In the genomic region with DNA sequence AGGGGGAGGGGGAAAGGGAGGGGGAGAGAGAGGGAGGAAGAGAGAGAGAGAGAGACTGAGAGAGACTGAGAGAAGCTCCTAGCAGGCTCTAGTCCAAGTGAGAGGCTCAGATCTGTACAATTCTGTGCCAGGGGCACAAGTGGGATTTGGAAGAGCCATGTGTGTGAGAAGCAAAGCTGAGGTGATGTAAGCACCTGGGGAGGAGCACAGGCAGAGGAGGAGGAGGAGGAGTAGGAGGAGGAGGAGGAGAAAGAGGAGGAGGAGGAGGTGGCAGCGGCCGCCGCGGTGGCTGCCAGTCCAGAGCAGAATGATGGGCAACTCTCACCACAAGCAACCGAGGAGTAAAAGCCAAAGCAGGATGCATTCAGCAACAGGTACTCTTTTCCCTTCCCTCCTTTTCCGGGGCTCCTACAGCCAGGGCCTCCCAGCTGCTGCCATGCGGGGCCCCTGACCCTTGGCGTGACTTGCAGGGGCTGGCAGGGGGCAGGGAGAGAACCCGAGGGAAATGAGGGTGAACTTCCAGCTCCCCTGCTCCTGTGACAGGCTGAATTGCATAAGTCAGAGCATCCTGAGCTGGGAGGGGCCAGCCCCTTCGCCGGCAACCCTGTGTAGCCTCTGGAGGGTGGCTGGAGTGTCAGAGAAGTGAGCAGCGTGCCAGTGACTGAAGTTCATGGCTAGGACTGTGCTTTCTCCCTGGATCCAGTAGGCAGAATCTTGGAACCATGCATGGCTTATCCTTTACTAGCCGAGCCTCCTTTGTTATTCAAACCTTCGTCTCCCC, we compare ENCODE assay signal across 14 cellular contexts.
DNase-seq lines count a peak whose midpoint lies in the region; ATAC-seq and TF ChIP-seq lines count a peak whose summit lies in the region.
"Had no signal": no experiment of that assay in that cellular context is flagged by ENCODE, and none has a peak within 500 bp of the region (broad histone marks: within the 10 kb centered on the region; RNA-seq: fewer than 3 reads in every experiment).

No MANE protein-coding gene starts in this region.

- DNase-seq in A673 (ENCODE audit: low spot score) (no peak), cerebellar cortex (ENCODE audit: low spot score) (peak; percentile 56), NCI-H2081 treated with DMSO at 0.1 percent for 48 hours (lab: John Stamatoyannopoulos, UW) (no peak), body of pancreas (no peak)
- no peak for DNase-seq in natural killer cell treated with Interleukin-12 subunit alpha and Interleukin-12 subunit beta and Interleukin-15 and Interleukin-18, amount 100 ng/mL, for 72 hours (ENCODE audit: low spot score)
- no peak for DNase-seq in activated T-helper 1 cell treated with anti-CD3 and anti-CD28 coated beads, Interleukin-12 subunit alpha, Interleukin-12 subunit beta, Interleukin-2, Interleukin-4 antibody, amounts not matched to agents 30 ng/mL and 10 ng/mL and 1 ng/mL, durations not matched to agents 14 hours and 24 hours and 36 hours (ENCODE audit: low spot score)
- DNase-seq: GDM1, kidney, NCI-H510A had no signal

- 7 to 13% methylated on average over 6 to 9 of the region's 14 CpGs for WGBS in body of pancreas, 2 donors

- peaks cover 17 to 58% of the 10 kb centered on the region in 2 donors for H3K27me3 Mint-ChIP-seq in natural killer cell treated with Interleukin-12 subunit alpha and Interleukin-12 subunit beta and Interleukin-15 and Interleukin-18, amount 100 ng/mL, for 72 hours
- H3K27me3 Mint-ChIP-seq in activated T-helper 1 cell treated with anti-CD3 and anti-CD28 coated beads, Interleukin-12 subunit alpha, Interleukin-12 subunit beta, Interleukin-2, Interleukin-4 antibody, amounts not matched to agents 30 ng/mL and 10 ng/mL and 1 ng/mL, durations not matched to agents 14 hours and 24 hours and 36 hours (ENCODE audit: insufficient read depth): peaks cover 51% of the 10 kb centered on the region

- peak overlapping the region; percentile 43 for H3K4me3 Mint-ChIP-seq in natural killer cell treated with Interleukin-12 subunit alpha and Interleukin-12 subunit beta and Interleukin-15 and Interleukin-18, amount 100 ng/mL, for 72 hours
- no peak overlapping the region for H3K4me3 Mint-ChIP-seq in activated T-helper 1 cell treated with anti-CD3 and anti-CD28 coated beads, Interleukin-12 subunit alpha, Interleukin-12 subunit beta, Interleukin-2, Interleukin-4 antibody, amounts not matched to agents 30 ng/mL and 10 ng/mL and 1 ng/mL, durations not matched to agents 14 hours and 24 hours and 36 hours
- H3K4me3 Mint-ChIP-seq: B cell had no signal

- H3K4me1 ChIP-seq in A673 (ENCODE audit: insufficient read depth, low read length, poor library complexity, severe bottlenecking) (no peaks in the 10 kb centered on the region), HUES6 (ENCODE audit: control insufficient read depth, insufficient read depth, low read length) (peaks cover 26% of the 10 kb centered on the region), body of pancreas (peaks cover 14% of the 10 kb centered on the region)

- POLR2A ChIA-PET in A673 (lab: Charles Lee; ENCODE audit: low non-redundant PET): no interaction called here

- no TSS peak for BruUV-seq in A673 (replicated peaks; lab: Mats Ljungman, UMichigan)

- ATAC-seq in natural killer cell treated with Interleukin-12 subunit alpha and Interleukin-12 subunit beta and Interleukin-15 and Interleukin-18, amount 100 ng/mL, for 72 hours: no peak
- ATAC-seq in HG03095 (IDR thresholded peaks at IDR 0.05; ENCODE audit: unreplicated experiment) (no peak), body of pancreas (no peak)

- H3K27me3 ChIP-seq in A673 (replicated peaks; ENCODE audit: insufficient read depth, low read depth, low read length, poor library complexity): peaks cover 14% of the 10 kb centered on the region
- H3K27me3 ChIP-seq in HUES6 (ENCODE audit: control insufficient read depth, insufficient read depth, low read length): peaks cover 13% of the 10 kb centered on the region; the same call in 1 of the 2 replicates
- H3K27me3 ChIP-seq in body of pancreas: no peaks in the 10 kb centered on the region
- H3K27me3 ChIP-seq: MG63 had no signal

- H3K4me3 ChIP-seq in A673 (ENCODE audit: low read depth, low read length, poor library complexity, severe bottlenecking) (peak overlapping the region; percentile 25), HUES6 (ENCODE audit: low read depth, low read length) (peak overlapping the region; percentile 44; the same call in 1 of the 2 replicates), body of pancreas (no peak overlapping the region)
- H3K4me3 ChIP-seq: MG63 had no signal

- no peak for TF ChIP-seq POLR2A in body of pancreas (IDR thresholded peaks at IDR 0.05)

- peaks cover 6 to 7% of the 10 kb centered on the region in 2 donors for H3K4me1 Mint-ChIP-seq in natural killer cell treated with Interleukin-12 subunit alpha and Interleukin-12 subunit beta and Interleukin-15 and Interleukin-18, amount 100 ng/mL, for 72 hours (ENCODE audit: low read depth in 2 of 2)
- H3K4me1 Mint-ChIP-seq in activated T-helper 1 cell treated with anti-CD3 and anti-CD28 coated beads, Interleukin-12 subunit alpha, Interleukin-12 subunit beta, Interleukin-2, Interleukin-4 antibody, amounts not matched to agents 30 ng/mL and 10 ng/mL and 1 ng/mL, durations not matched to agents 14 hours and 24 hours and 36 hours (ENCODE audit: low read depth): no peaks in the 10 kb centered on the region
- H3K4me1 Mint-ChIP-seq: B cell had no signal

- H3K9me3 Mint-ChIP-seq in natural killer cell treated with Interleukin-12 subunit alpha and Interleukin-12 subunit beta and Interleukin-15 and Interleukin-18, amount 100 ng/mL, for 72 hours: no peaks in the 10 kb centered on the region
- H3K9me3 Mint-ChIP-seq in activated T-helper 1 cell treated with anti-CD3 and anti-CD28 coated beads, Interleukin-12 subunit alpha, Interleukin-12 subunit beta, Interleukin-2, Interleukin-4 antibody, amounts not matched to agents 30 ng/mL and 10 ng/mL and 1 ng/mL, durations not matched to agents 14 hours and 24 hours and 36 hours: no peaks in the 10 kb centered on the region

- H3K9me3 ChIP-seq in A673 (ENCODE audit: low read depth, low read length, poor library complexity, severe bottlenecking) (no peaks in the 10 kb centered on the region), HUES6 (ENCODE audit: control insufficient read depth, insufficient read depth, low read depth, low read length) (peaks cover 5% of the 10 kb centered on the region; the same call in 1 of the 2 replicates), body of pancreas (no peaks in the 10 kb centered on the region)
- H3K9me3 ChIP-seq: MG63 had no signal

- intact Hi-C loops in A673 (cut with micrococcal nuclease; ENCODE audit: unreplicated experiment) (no loop called here), body of pancreas (cut with DNase I) (no loop called here)
- intact Hi-C loops in activated T-helper 1 cell treated with anti-CD3 and anti-CD28 coated beads, Interleukin-12 subunit alpha, Interleukin-12 subunit beta, Interleukin-2, Interleukin-4 antibody, amounts not matched to agents 30 ng/mL and 10 ng/mL and 1 ng/mL, durations not matched to agents 14 hours and 24 hours and 36 hours (cut with micrococcal nuclease): no loop called here

- CTCF ChIA-PET in A673 (lab: Charles Lee): no interaction called here

- no peaks in the 10 kb centered on the region for H3K36me3 ChIP-seq in A673 (ENCODE audit: insufficient read depth, low read length, poor library complexity, severe bottlenecking)
- H3K36me3 ChIP-seq in HUES6 (ENCODE audit: control insufficient read depth, insufficient read depth, low read length): no peaks in the 10 kb centered on the region
- H3K36me3 ChIP-seq in body of pancreas (replicated peaks in 1 of 2; ENCODE audit: insufficient read depth in 1 of 2, low read depth in 2 of 2): no peaks in the 10 kb centered on the region
- H3K36me3 ChIP-seq: MG63 had no signal

- no peak overlapping the region for H3K27ac Mint-ChIP-seq in natural killer cell treated with Interleukin-12 subunit alpha and Interleukin-12 subunit beta and Interleukin-15 and Interleukin-18, amount 100 ng/mL, for 72 hours
- H3K27ac Mint-ChIP-seq in activated T-helper 1 cell treated with anti-CD3 and anti-CD28 coated beads, Interleukin-12 subunit alpha, Interleukin-12 subunit beta, Interleukin-2, Interleukin-4 antibody, amounts not matched to agents 30 ng/mL and 10 ng/mL and 1 ng/mL, durations not matched to agents 14 hours and 24 hours and 36 hours: no peak overlapping the region
- H3K27ac Mint-ChIP-seq: B cell had no signal

- H3K36me3 Mint-ChIP-seq in natural killer cell treated with Interleukin-12 subunit alpha and Interleukin-12 subunit beta and Interleukin-15 and Interleukin-18, amount 100 ng/mL, for 72 hours: no peaks in the 10 kb centered on the region
- H3K36me3 Mint-ChIP-seq in activated T-helper 1 cell treated with anti-CD3 and anti-CD28 coated beads, Interleukin-12 subunit alpha, Interleukin-12 subunit beta, Interleukin-2, Interleukin-4 antibody, amounts not matched to agents 30 ng/mL and 10 ng/mL and 1 ng/mL, durations not matched to agents 14 hours and 24 hours and 36 hours (ENCODE audit: low read depth): no peaks in the 10 kb centered on the region

- no peak overlapping the region for H3K9ac ChIP-seq in HUES6 (ENCODE audit: low read length)

- no peak for TF ChIP-seq CTCF in A673 (conservative IDR thresholded peaks at IDR 0.05; ENCODE audit: low read depth, low read length)
- no peak for TF ChIP-seq CTCF in body of pancreas (IDR thresholded peaks at IDR 0.05)

- H3K27ac ChIP-seq in A673 (ENCODE audit: low read depth, low read length, poor library complexity, severe bottlenecking) (no peak overlapping the region), HUES6 (ENCODE audit: low read depth, low read length) (no peak overlapping the region), body of pancreas (no peak overlapping the region)
- H3K27ac ChIP-seq: RWPE1 had no signal

Comparison
In these comparisons a context has a peak if more than half of its experiments do, and no peak if none do; other contexts are left out.
1. H3K4me3 ChIP-seq: peak in A673 (single experiment) and HUES6 (single experiment); none in body of pancreas (0 of 2).